ENCODE assay signal across 8 cellular contexts in genomic region chr10:58334817-58335305, GRCh38. TPM values are rescaled to one million over a fixed set of nuclear protein-coding genes. Genes with fewer than 3 reads are reported as not detected.
DNase-seq lines count a peak whose midpoint lies in the region; ATAC-seq and TF ChIP-seq lines count a peak whose summit lies in the region.

Gene UBE2D1 (plus strand): TSS chr10:58335006. CDS start chr10:58335202, 196 bp downstream.

- H3K27me3 ChIP-seq in kidney epithelial cell (ENCODE audit: control insufficient read depth, insufficient read depth, low read length): no peaks in the 10 kb centered on the region

- H3K27me3 Mint-ChIP-seq in chondrocyte (ENCODE audit: low read depth): peaks cover 18% of the 10 kb centered on the region

- H3K36me3 ChIP-seq in kidney epithelial cell (ENCODE audit: control insufficient read depth, insufficient read depth, low read length): no peaks in the 10 kb centered on the region

- H3K4me3 Mint-ChIP-seq in chondrocyte (ENCODE audit: unreplicated experiment): peak within 1 kb of the TSS; percentile 94

- peak within 1 kb of the TSS; percentile 88 for H3K4me3 ChIP-seq in kidney epithelial cell (ENCODE audit: low read depth, low read length)

- peak; percentile 61 for TF ChIP-seq CTCF in chondrocyte (IDR thresholded peaks at IDR 0.05)
- TF ChIP-seq CTCF in kidney epithelial cell (IDR thresholded peaks at IDR 0.05; ENCODE audit: insufficient read depth, low read length, poor library complexity, severe bottlenecking): no peak

- DNase-seq in ACHN (peak; percentile 84), NCI-H2227 (lab: John Stamatoyannopoulos, UW; ENCODE audit: unreplicated experiment) (peak; percentile 82), chondrocyte (ENCODE audit: low spot score) (peak; percentile 93), kidney epithelial cell (ENCODE audit: low read depth) (peak; percentile 26)
- peak; percentile 73 for DNase-seq in activated CD4-positive, alpha-beta T cell treated with anti-CD3 and anti-CD28 coated beads for 1 hour
- peak; percentile 48 to 76 for DNase-seq in stimulated activated CD4-positive, alpha-beta T cell treated with anti-CD3 and anti-CD28 coated beads, Interleukin-1b, Interleukin-23, amount 100 ng/mL, for 1 hour (ENCODE audit: low read depth in 2 of 2)

- peaks cover 24% of the 10 kb centered on the region for H3K4me1 Mint-ChIP-seq in chondrocyte (ENCODE audit: low read depth)

- H3K27ac Mint-ChIP-seq in chondrocyte (ENCODE audit: unreplicated experiment): peak within 1 kb of the TSS; percentile 81

- H3K36me3 Mint-ChIP-seq in chondrocyte (ENCODE audit: low read depth): no peaks in the 10 kb centered on the region

- no peaks in the 10 kb centered on the region for H3K9me3 Mint-ChIP-seq in chondrocyte (ENCODE audit: low read depth)

- peak; percentile 92 for ATAC-seq in GM18861 (IDR thresholded peaks at IDR 0.05; ENCODE audit: unreplicated experiment)
- ATAC-seq in HG03095 (IDR thresholded peaks at IDR 0.05; ENCODE audit: unreplicated experiment): peak; percentile 98

- in situ Hi-C loops in ACHN (cut with HindIII; ENCODE audit: low pct_ligation_motif_present, low pct_unique_long_range_greater_than_20kb, low sequenced_read_pairs): no loop called here

RNA-seq across cellular contexts. Expression of gene UBE2D1, which starts in this region (rescaled TPM):
- total RNA-seq in chondrocyte: 12.7 to 13.0 TPM (median 12.7 TPM) in 3 replicates
- total RNA-seq in kidney epithelial cell: 24.1 and 27.6 TPM in 2 replicates

Comparison
In these comparisons a context has a peak if more than half of its experiments do, and no peak if none do; other contexts are left out.
1. Peak in every context shown above with its lines: DNase-seq, ATAC-seq and H3K4me3 ChIP-seq.
2. DNase-seq: peak in every context shown above with its lines; median percentile 93 in chondrocyte; 84 in ACHN; 82 in NCI-H2227; 73 in activated CD4-positive, alpha-beta T cell treated with anti-CD3 and anti-CD28 coated beads for 1 hour; 62 in stimulated activated CD4-positive, alpha-beta T cell treated with anti-CD3 and anti-CD28 coated beads, Interleukin-1b, Interleukin-23, amount 100 ng/mL, for 1 hour; 26 in kidney epithelial cell.